8 cellular contexts compared by ENCODE assay signal in the genomic region with DNA sequence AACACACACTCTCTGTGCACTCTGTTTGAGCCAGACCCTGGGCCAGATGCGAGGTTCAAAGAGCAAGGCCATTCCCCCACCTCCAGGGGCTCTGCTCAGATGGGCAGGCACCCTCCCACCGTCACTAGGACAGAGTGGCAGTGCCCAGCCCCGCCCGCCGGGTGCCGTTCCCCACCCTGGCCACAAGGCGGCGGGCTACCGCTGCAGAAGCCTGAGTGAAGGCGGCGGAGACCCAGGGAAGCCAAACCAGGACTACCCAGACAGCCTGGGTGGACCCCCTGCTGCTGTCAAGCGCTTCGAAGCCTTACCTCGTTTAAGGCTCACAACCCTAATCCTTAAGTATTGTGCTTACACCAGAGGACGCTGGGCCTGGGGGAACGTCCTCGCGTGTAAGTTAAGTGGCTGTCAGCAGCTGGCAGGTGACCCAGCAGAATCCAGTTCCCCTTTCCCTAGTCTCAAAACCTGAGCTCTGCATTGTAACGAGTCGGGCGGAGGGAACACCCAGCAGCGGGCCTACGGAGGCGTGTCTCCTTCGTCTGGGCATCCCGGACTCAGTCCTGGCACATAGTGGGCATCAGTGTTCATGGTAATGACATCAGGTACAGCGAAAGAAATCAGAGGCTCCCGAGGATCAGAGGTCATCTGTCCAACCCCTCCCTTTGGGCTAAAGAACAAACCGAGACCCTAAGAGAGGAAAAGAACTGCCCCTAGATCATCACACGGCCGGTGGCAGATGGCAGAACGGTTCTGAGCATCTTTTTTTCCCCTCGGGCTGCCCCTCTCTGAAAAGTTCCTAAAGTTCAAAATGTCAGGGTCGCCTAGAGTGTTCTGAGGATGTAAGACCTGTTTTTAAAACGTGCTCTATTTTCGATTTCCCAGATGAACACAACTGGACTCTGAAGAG. TPM values are rescaled to one million over a fixed set of nuclear protein-coding genes. Genes with fewer than 3 reads are reported as not detected.
A peak's percentile ranks its signal among the peaks of the same experiment; 100 is the strongest.
DNase-seq lines count a peak whose midpoint lies in the region; ATAC-seq and TF ChIP-seq lines count a peak whose summit lies in the region.

No MANE protein-coding gene starts in this region.

- peak; percentile 74 to 82 (median 75) for ATAC-seq in natural killer cell

- H3K9me3 ChIP-seq in esophagus (ENCODE audit: control insufficient read depth in 2 of 2, insufficient read depth in 1 of 2, low read depth in 1 of 2, low read length in 1 of 2): no peaks in the 10 kb centered on the region

- peak overlapping the region; percentile 73 for H3K4me3 Mint-ChIP-seq in natural killer cell

- H3K27me3 ChIP-seq in esophagus (ENCODE audit: control insufficient read depth in 1 of 2, insufficient read depth in 2 of 2, low read length in 2 of 2): no peaks in the 10 kb centered on the region

- H3K27me3 Mint-ChIP-seq in natural killer cell (ENCODE audit: low read depth in 2 of 2): no peaks in the 10 kb centered on the region

- TF ChIP-seq CTCF in AG10803 (conservative IDR thresholded peaks at IDR 0.05; ENCODE audit: low read length) (peak; percentile 79), natural killer cell (IDR thresholded peaks at IDR 0.05) (peak; percentile 99)

- H3K27ac Mint-ChIP-seq in natural killer cell: peak overlapping the region; percentile 21 to 66

- no peak overlapping the region for H3K4me3 ChIP-seq in AG10803 (ENCODE audit: low read length)
- peak overlapping the region; percentile 32 to 55 for H3K4me3 ChIP-seq in esophagus (ENCODE audit: low read depth in 1 of 2, low read length in 2 of 2)

- no peaks in the 10 kb centered on the region for H3K36me3 Mint-ChIP-seq in natural killer cell

- peak; percentile 45 for DNase-seq in AG10803 (ENCODE audit: low read depth)
- peak; percentile 95 for DNase-seq in HuH-7.5 (ENCODE audit: low spot score)
- DNase-seq in OCI-M1 (lab: John Stamatoyannopoulos, UW): peak; percentile 88
- peak; percentile 83 for DNase-seq in activated T-cell treated with anti-CD3 and anti-CD28 coated beads for 48 hours (ENCODE audit: low read depth)
- DNase-seq in natural killer cell: peak; percentile 85
- DNase-seq in stimulated activated naive CD4-positive, alpha-beta T cell treated with Interleukin-2 at 50 U/mL for 16 hours (lab: John Stamatoyannopoulos, UW): peak; percentile 69

- WGBS in esophagus, 2 donors: 8 to 10% methylated on average over 36 of the region's 36 CpGs

- intact Hi-C loops in natural killer cell (cut with micrococcal nuclease): loop anchor here (2.0 kb wide), 1 partner anchor 164 kb away; no protein-coding TSS in a partner anchor

- H3K9me3 Mint-ChIP-seq in natural killer cell: no peaks in the 10 kb centered on the region

- peaks cover 2 to 20% of the 10 kb centered on the region in 2 donors for H3K4me1 ChIP-seq in esophagus (ENCODE audit: control insufficient read depth in 2 of 2, insufficient read depth in 2 of 2, low read length in 1 of 2)

- peaks cover 13 to 49% of the 10 kb centered on the region in 2 donors for H3K4me1 Mint-ChIP-seq in natural killer cell

- TF ChIP-seq POLR2A in GM19099 (IDR thresholded peaks at IDR 0.05; ENCODE audit: extremely low read depth, insufficient read length, low read depth): peak; percentile 12

- H3K36me3 ChIP-seq in esophagus (ENCODE audit: control insufficient read depth in 2 of 2, insufficient read depth in 2 of 2, low read length in 1 of 2): peaks cover 0 to 10% of the 10 kb centered on the region in 2 donors

- peak overlapping the region; percentile 75 to 98 for H3K27ac ChIP-seq in esophagus (ENCODE audit: low read depth in 2 of 2, low read length in 1 of 2)

RNA-seq across cellular contexts. Expression of a gene that starts 4.4 kb away (rescaled TPM):
- polyA plus RNA-seq in esophagus: 100 to 1,000 TPM in 1 of 2 donors, 10 to 100 TPM in 1; 100.0 to 211 TPM
- total RNA-seq in natural killer cell: 100 to 1,000 TPM; 125 to 141 (median 126) TPM

Comparison
In these comparisons a context has a peak if more than half of its experiments do, and no peak if none do; other contexts are left out.
1. DNase-seq: peak in every context shown above with its lines; median percentile 95 in HuH-7.5; 88 in OCI-M1; 85 in natural killer cell; 83 in activated T-cell treated with anti-CD3 and anti-CD28 coated beads for 48 hours; 69 in stimulated activated naive CD4-positive, alpha-beta T cell treated with Interleukin-2 at 50 U/mL for 16 hours; 45 in AG10803.